Comparison of ENCODE assay signal across 1 cellular context in genomic region chr1:18955442-18956188, GRCh38.
TF ChIP-seq lines count a peak whose summit lies in the region.

No MANE protein-coding gene starts in this region.

TF ChIP-seq in WTC11, 78 proteins besides CTCF, POLR2A, EP300 and RAD21 (continued from another document):
- 0 out of 2 replicates have a peak, but pooled peaks have one; percentile 55 for TF ChIP-seq ZNF281 (CRISPR knock-in tag; IDR thresholded peaks at IDR 0.05)
